11 cellular contexts compared by ENCODE assay signal in the genomic region with DNA sequence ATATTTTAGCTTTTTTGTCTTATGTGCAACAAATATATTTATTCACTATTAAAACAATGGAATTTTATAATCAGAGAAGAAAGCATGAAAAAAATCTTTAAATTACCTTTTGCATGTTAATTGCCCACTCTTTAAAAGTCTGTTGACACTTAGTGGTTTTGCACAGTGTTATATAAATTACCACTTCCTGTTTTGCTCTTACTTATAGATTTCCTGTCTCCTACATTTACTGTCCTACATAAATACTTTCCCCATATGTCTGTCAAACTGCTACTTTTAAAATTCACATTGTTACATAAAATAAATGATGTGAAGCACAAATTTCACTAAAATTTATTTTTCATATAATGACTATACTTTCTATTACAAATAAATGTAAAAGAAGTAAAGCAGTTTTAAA.
DNase-seq lines count a peak whose midpoint lies in the region; ATAC-seq and TF ChIP-seq lines count a peak whose summit lies in the region.
"Had no signal": no experiment of that assay in that cellular context is flagged by ENCODE, and none has a peak within 500 bp of the region (broad histone marks: within the 10 kb centered on the region; RNA-seq: fewer than 3 reads in every experiment).

No MANE protein-coding gene starts in this region.

- H3K9me3 ChIP-seq in Karpas-422 (ENCODE audit: low read length) = no peaks in the 10 kb centered on the region
- H3K9me3 ChIP-seq: A549, thoracic aorta had no signal

- no peak overlapping the region for H3K4me2 ChIP-seq in Karpas-422 (ENCODE audit: low read depth, low read length, poor library complexity, severe bottlenecking)
- H3K4me2 ChIP-seq: A549 had no signal

- no peaks in the 10 kb centered on the region for H3K36me3 ChIP-seq in Karpas-422 (ENCODE audit: insufficient read depth, low read length)
- H3K36me3 ChIP-seq: thoracic aorta had no signal

- no peaks in the 10 kb centered on the region for H3K4me1 ChIP-seq in Karpas-422 (ENCODE audit: low read length)
- H3K4me1 ChIP-seq: A549 had no signal

- H3K36me3 Mint-ChIP-seq in activated CD8-positive, alpha-beta memory T cell treated with anti-CD3 and anti-CD28 coated beads, Interleukin-2, amount 10 ng/mL, durations not matched to agents 7 days and 5 days = peaks cover 5% of the 10 kb centered on the region
- no peaks in the 10 kb centered on the region for H3K36me3 Mint-ChIP-seq in naive thymus-derived CD8-positive, alpha-beta T cell

- no peak for DNase-seq in activated CD8-positive, alpha-beta memory T cell treated with anti-CD3 and anti-CD28 coated beads, Interleukin-2, amount 10 ng/mL, durations not matched to agents 7 days and 5 days
- no peak for DNase-seq in activated CD8-positive, alpha-beta memory T cell treated with anti-CD3 and anti-CD28 coated beads, Interleukin-2, amount 50 U/mL, for 4 hours
- DNase-seq in NB4 (ENCODE audit: low read depth) (peak; percentile 68), Karpas-422 (no peak), Ammon's horn (ENCODE audit: low spot score) (no peak)
- no peak for DNase-seq in naive thymus-derived CD8-positive, alpha-beta T cell
- no peak for DNase-seq in effector CD4-positive, alpha-beta T cell
- DNase-seq: glutamatergic neuron had no signal

- no peak overlapping the region for H3K4me3 ChIP-seq in NB4 (ENCODE audit: low read depth, low read length)
- no peak overlapping the region for H3K4me3 ChIP-seq in Karpas-422 (ENCODE audit: low read length)
- H3K4me3 ChIP-seq: A549, thoracic aorta had no signal

- H3K27me3 ChIP-seq in Karpas-422 (ENCODE audit: low read length) = no peaks in the 10 kb centered on the region

- no peaks in the 10 kb centered on the region; the same call in none of the 2 replicates for H3K9me2 ChIP-seq in Karpas-422 (replicated peaks; ENCODE audit: insufficient read depth, low read length)

- POLR2A ChIA-PET in naive thymus-derived CD8-positive, alpha-beta T cell (lab: Charles Lee) = no interaction called here

- no peak overlapping the region for H3K27ac ChIP-seq in Karpas-422 (ENCODE audit: low read length)
- H3K27ac ChIP-seq: A549, thoracic aorta had no signal

- H3K9me3 Mint-ChIP-seq in activated CD8-positive, alpha-beta memory T cell treated with anti-CD3 and anti-CD28 coated beads, Interleukin-2, amount 10 ng/mL, durations not matched to agents 7 days and 5 days (ENCODE audit: low read depth) = no peaks in the 10 kb centered on the region
- H3K9me3 Mint-ChIP-seq in naive thymus-derived CD8-positive, alpha-beta T cell = peaks cover 0 to 4% (median 0%) of the 10 kb centered on the region in 9 donors

- peaks cover 24% of the 10 kb centered on the region for H3K4me1 Mint-ChIP-seq in activated CD8-positive, alpha-beta memory T cell treated with anti-CD3 and anti-CD28 coated beads, Interleukin-2, amount 10 ng/mL, durations not matched to agents 7 days and 5 days
- peaks cover 0 to 19% (median under 1%) of the 10 kb centered on the region in 4 donors for H3K4me1 Mint-ChIP-seq in naive thymus-derived CD8-positive, alpha-beta T cell

- H3K27ac Mint-ChIP-seq in activated CD8-positive, alpha-beta memory T cell treated with anti-CD3 and anti-CD28 coated beads, Interleukin-2, amount 10 ng/mL, durations not matched to agents 7 days and 5 days = no peak overlapping the region
- no peak overlapping the region for H3K27ac Mint-ChIP-seq in naive thymus-derived CD8-positive, alpha-beta T cell

- no peaks in the 10 kb centered on the region for H4K20me1 ChIP-seq in Karpas-422 (ENCODE audit: insufficient read depth, low read depth, low read length)

- no peak overlapping the region for H3K9ac ChIP-seq in Karpas-422 (ENCODE audit: low read length)

- no peak for TF ChIP-seq CTCF in NB4 (IDR thresholded peaks at IDR 0.05; ENCODE audit: low read depth, low read length)

- H3K79me2 ChIP-seq in Karpas-422 (ENCODE audit: low read length) = no peaks in the 10 kb centered on the region

- H3K4me3 Mint-ChIP-seq in activated CD8-positive, alpha-beta memory T cell treated with anti-CD3 and anti-CD28 coated beads, Interleukin-2, amount 10 ng/mL, durations not matched to agents 7 days and 5 days = no peak overlapping the region
- no peak overlapping the region for H3K4me3 Mint-ChIP-seq in naive thymus-derived CD8-positive, alpha-beta T cell

- no peak for TF ChIP-seq POLR2A in NB4 (IDR thresholded peaks at IDR 0.05; ENCODE audit: extremely low read depth, insufficient read length)

- CTCF ChIA-PET in activated CD8-positive, alpha-beta memory T cell treated with anti-CD3 and anti-CD28 coated beads, Interleukin-2, amount 10 ng/mL, durations not matched to agents 7 days and 5 days (lab: Charles Lee) = no interaction called here

- H3K27me3 Mint-ChIP-seq in activated CD8-positive, alpha-beta memory T cell treated with anti-CD3 and anti-CD28 coated beads, Interleukin-2, amount 10 ng/mL, durations not matched to agents 7 days and 5 days = no peaks in the 10 kb centered on the region
- no peaks in the 10 kb centered on the region for H3K27me3 Mint-ChIP-seq in naive thymus-derived CD8-positive, alpha-beta T cell

- H2AFZ ChIP-seq in Karpas-422 (ENCODE audit: low read length) = no peak overlapping the region

- ATAC-seq in activated CD8-positive, alpha-beta memory T cell treated with anti-CD3 and anti-CD28 coated beads, Interleukin-2, amount 10 ng/mL, durations not matched to agents 7 days and 5 days = peak; percentile 75
- ATAC-seq in HG02981 (IDR thresholded peaks at IDR 0.05; ENCODE audit: unreplicated experiment) = peak; percentile 63
- no peak for ATAC-seq in naive thymus-derived CD8-positive, alpha-beta T cell
- ATAC-seq: A549 had no signal

Comparison
In these comparisons a context has a peak if more than half of its experiments do, and no peak if none do; other contexts are left out.
1. ATAC-seq: peak in activated CD8-positive, alpha-beta memory T cell treated with anti-CD3 and anti-CD28 coated beads, Interleukin-2, amount 10 ng/mL, durations not matched to agents 7 days and 5 days (single experiment) and HG02981 (single experiment); none in naive thymus-derived CD8-positive, alpha-beta T cell (0 of 2).